27 cellular contexts compared by ENCODE assay signal in genomic region chr17:69478916-69479315, GRCh38.
DNase-seq lines count a peak whose midpoint lies in the region; ATAC-seq, FAIRE-seq and TF ChIP-seq lines count a peak whose summit lies in the region.
"Had no signal": no experiment of that assay in that cellular context is flagged by ENCODE, and none has a peak within 500 bp of the region (broad histone marks: within the 10 kb centered on the region; RNA-seq: fewer than 3 reads in every experiment).

No MANE protein-coding gene starts in this region.

- H3K9ac ChIP-seq in endodermal cell (ENCODE audit: extremely low read depth, low read length, poor library complexity, severe bottlenecking): no peak overlapping the region

- TF ChIP-seq CTCF in endodermal cell (conservative IDR thresholded peaks at IDR 0.05) (no peak), psoas muscle (IDR thresholded peaks at IDR 0.05) (no peak), GM13976 (IDR thresholded peaks at IDR 0.05; ENCODE audit: borderline replicate concordance, control extremely low read depth, extremely low read depth, insufficient read depth, missing control alignments) (no peak)

- DNase-seq in activated CD8-positive, alpha-beta memory T cell treated with anti-CD3 and anti-CD28 coated beads, Interleukin-2, amount 10 ng/mL, durations not matched to agents 7 days and 5 days: no peak
- no peak for DNase-seq in activated CD8-positive, alpha-beta memory T cell treated with anti-CD3 and anti-CD28 coated beads, Interleukin-2, amount 50 U/mL, for 48 hours
- DNase-seq in HTR-8/SVneo (ENCODE audit: insufficient read length, low spot score): no peak
- peak; percentile 24 for DNase-seq in endodermal cell
- DNase-seq in psoas muscle: no peak
- DNase-seq in GM13976 (ENCODE audit: low spot score): no peak
- DNase-seq in medulla oblongata (ENCODE audit: extremely low spot score): no peak
- DNase-seq: ACHN; activated CD4-positive, alpha-beta T cell treated with anti-CD3 and anti-CD28 coated beads, Interleukin-2, amount 10 ng/mL, durations not matched to agents 24 days and 14 days; activated effector memory CD4-positive, alpha-beta T cell treated with anti-CD3 and anti-CD28 coated beads, Interleukin-2, amount 50 U/mL, for 16 hours; amniotic stem cell; cortex of kidney; DMS 273 treated with DMSO at 0.1 percent for 48 hours; HCEC 1CT; KG1; left lung; NCI-H187; NCI-H524; RPMI8226 had no signal

- no peaks in the 10 kb centered on the region for H3K27me3 Mint-ChIP-seq in activated CD8-positive, alpha-beta memory T cell treated with anti-CD3 and anti-CD28 coated beads, Interleukin-2, amount 10 ng/mL, durations not matched to agents 7 days and 5 days
- H3K27me3 Mint-ChIP-seq in endodermal cell (ENCODE audit: insufficient read depth): no peaks in the 10 kb centered on the region
- H3K27me3 Mint-ChIP-seq: activated CD4-positive, alpha-beta T cell treated with anti-CD3 and anti-CD28 coated beads, Interleukin-2, amount 10 ng/mL, durations not matched to agents 24 days and 14 days; progenitor cell of endocrine pancreas had no signal

- H3K27me3 ChIP-seq in endodermal cell (ENCODE audit: control insufficient read depth, insufficient read depth, low read length, poor library complexity, severe bottlenecking) (no peaks in the 10 kb centered on the region), psoas muscle (ENCODE audit: insufficient read depth in 3 of 3, low read length in 2 of 3) (no peaks in the 10 kb centered on the region)
- H3K27me3 ChIP-seq: breast epithelium, left lung had no signal

- in situ Hi-C loops in GM13976 (cut with MboI; ENCODE audit: low sequenced_read_pairs, unreplicated experiment): no loop called here

- H3K36me3 ChIP-seq in endodermal cell (ENCODE audit: control insufficient read depth, insufficient read depth, low read length) (no peaks in the 10 kb centered on the region), psoas muscle (ENCODE audit: insufficient read depth in 1 of 2, low read depth in 1 of 2) (no peaks in the 10 kb centered on the region)
- H3K36me3 ChIP-seq: breast epithelium, left lung, thoracic aorta had no signal

- 92 to 100% methylated on average over 2 to 3 of the region's 4 CpGs for WGBS in endodermal cell (ENCODE audit: insufficient coverage in 1 of 2, insufficient read length in 1 of 2), 2 experiments
- WGBS in psoas muscle, 3 donors: 50 to 80% (median 71%) methylated on average over 4 of the region's 4 CpGs

- H3K27ac ChIP-seq in endodermal cell (ENCODE audit: low read depth, low read length) (no peak overlapping the region), psoas muscle (peak overlapping the region; percentile 80)
- H3K27ac ChIP-seq: left lung, thoracic aorta had no signal

- no peak overlapping the region for H3K4me3 ChIP-seq in endodermal cell (ENCODE audit: low read length)
- no peak overlapping the region for H3K4me3 ChIP-seq in psoas muscle
- H3K4me3 ChIP-seq: breast epithelium, left lung, thoracic aorta had no signal

- ATAC-seq in activated CD8-positive, alpha-beta memory T cell treated with anti-CD3 and anti-CD28 coated beads, Interleukin-2, amount 10 ng/mL, durations not matched to agents 7 days and 5 days: peak; percentile 61
- no peak for ATAC-seq in psoas muscle
- ATAC-seq in HG02588 (IDR thresholded peaks at IDR 0.05; ENCODE audit: unreplicated experiment): no peak
- ATAC-seq: left lung had no signal

- H3K4me1 ChIP-seq in endodermal cell (ENCODE audit: control insufficient read depth, insufficient read depth, low read length) (peaks cover 4% of the 10 kb centered on the region), psoas muscle (peaks cover 15% of the 10 kb centered on the region)
- H3K4me1 ChIP-seq: left lung had no signal

- no peak overlapping the region for H3K27ac Mint-ChIP-seq in activated CD8-positive, alpha-beta memory T cell treated with anti-CD3 and anti-CD28 coated beads, Interleukin-2, amount 10 ng/mL, durations not matched to agents 7 days and 5 days
- peak overlapping the region; percentile 26 for H3K27ac Mint-ChIP-seq in endodermal cell
- H3K27ac Mint-ChIP-seq: activated CD4-positive, alpha-beta T cell treated with anti-CD3 and anti-CD28 coated beads, Interleukin-2, amount 10 ng/mL, durations not matched to agents 24 days and 14 days; mesothelial cell of epicardium; progenitor cell of endocrine pancreas; T-helper 1 cell treated with Interleukin-12 subunit alpha and Interleukin-12 subunit beta and Interleukin-4 antibody, amounts not matched to agents 30 μg/mL and 1 μg/mL, for 36 hours had no signal

- no peak overlapping the region for H3K4me3 Mint-ChIP-seq in activated CD8-positive, alpha-beta memory T cell treated with anti-CD3 and anti-CD28 coated beads, Interleukin-2, amount 10 ng/mL, durations not matched to agents 7 days and 5 days
- H3K4me3 Mint-ChIP-seq in endodermal cell: no peak overlapping the region
- H3K4me3 Mint-ChIP-seq: activated CD4-positive, alpha-beta T cell treated with anti-CD3 and anti-CD28 coated beads, Interleukin-2, amount 10 ng/mL, durations not matched to agents 24 days and 14 days; CD14-positive monocyte; mesothelial cell of epicardium; neural crest cell; T-helper 1 cell treated with Interleukin-12 subunit alpha and Interleukin-12 subunit beta and Interleukin-4 antibody, amounts not matched to agents 30 μg/mL and 1 μg/mL, for 36 hours had no signal

- no peaks in the 10 kb centered on the region for H3K9me3 Mint-ChIP-seq in activated CD8-positive, alpha-beta memory T cell treated with anti-CD3 and anti-CD28 coated beads, Interleukin-2, amount 10 ng/mL, durations not matched to agents 7 days and 5 days (ENCODE audit: low read depth)
- H3K9me3 Mint-ChIP-seq in endodermal cell: no peaks in the 10 kb centered on the region
- H3K9me3 Mint-ChIP-seq: activated CD4-positive, alpha-beta T cell treated with anti-CD3 and anti-CD28 coated beads, Interleukin-2, amount 10 ng/mL, durations not matched to agents 24 days and 14 days; CD14-positive monocyte; mesothelial cell of epicardium; neural crest cell; T-helper 1 cell treated with Interleukin-12 subunit alpha and Interleukin-12 subunit beta and Interleukin-4 antibody, amounts not matched to agents 30 μg/mL and 1 μg/mL, for 36 hours had no signal

- peak; percentile 46 for FAIRE-seq in HTR-8/SVneo (lab: Jason Lieb, UNC)

- intact Hi-C loops in psoas muscle (cut with DNase I): loop anchor here in 1 of 2 donors (2.0 kb wide), 1 partner anchor 18 kb away; no protein-coding TSS in a partner anchor

- no peaks in the 10 kb centered on the region for H3K36me3 Mint-ChIP-seq in activated CD8-positive, alpha-beta memory T cell treated with anti-CD3 and anti-CD28 coated beads, Interleukin-2, amount 10 ng/mL, durations not matched to agents 7 days and 5 days
- H3K36me3 Mint-ChIP-seq in endodermal cell (ENCODE audit: low read depth): peaks cover 2% of the 10 kb centered on the region

- peaks cover 6% of the 10 kb centered on the region for H3K4me1 Mint-ChIP-seq in activated CD8-positive, alpha-beta memory T cell treated with anti-CD3 and anti-CD28 coated beads, Interleukin-2, amount 10 ng/mL, durations not matched to agents 7 days and 5 days
- H3K4me1 Mint-ChIP-seq in endodermal cell: peaks cover 27% of the 10 kb centered on the region

- H3K9me3 ChIP-seq in endodermal cell (ENCODE audit: control insufficient read depth, low read length): no peaks in the 10 kb centered on the region
- H3K9me3 ChIP-seq in psoas muscle: no peaks in the 10 kb centered on the region
- H3K9me3 ChIP-seq: breast epithelium, left lung, thoracic aorta had no signal

- CTCF ChIA-PET in activated CD8-positive, alpha-beta memory T cell treated with anti-CD3 and anti-CD28 coated beads, Interleukin-2, amount 10 ng/mL, durations not matched to agents 7 days and 5 days (lab: Charles Lee): no interaction called here
